2 cellular contexts compared by ENCODE assay signal in the genomic region with DNA sequence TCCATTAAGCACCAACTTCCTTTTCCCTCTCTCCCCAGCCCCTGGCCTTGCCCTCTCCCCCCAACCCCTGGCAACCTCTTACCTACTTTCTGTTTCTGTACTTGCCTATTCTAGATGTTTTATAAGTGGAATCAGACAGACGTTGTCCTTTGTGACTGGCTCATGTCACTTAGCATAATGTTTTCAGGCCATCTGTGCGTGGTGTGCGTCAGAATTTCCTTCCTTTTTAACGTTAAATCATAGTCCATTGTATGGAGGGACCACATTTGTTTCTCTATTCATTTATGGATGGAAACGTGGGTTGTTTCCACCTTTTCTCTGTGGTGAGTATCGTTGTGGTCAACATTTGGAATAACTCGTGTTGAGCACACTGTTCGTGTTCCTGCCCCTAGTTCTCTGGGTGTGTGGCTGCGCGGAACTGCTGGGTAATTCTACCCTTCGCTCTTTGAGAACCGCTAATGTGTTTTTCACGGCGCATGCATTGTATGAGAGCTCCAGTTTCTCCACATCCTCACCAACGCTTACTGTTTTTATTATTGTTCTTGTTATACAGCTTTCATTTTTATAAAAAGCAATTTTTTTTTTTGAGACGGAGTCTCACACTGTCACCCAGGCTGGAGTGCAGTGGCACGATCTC.
TF ChIP-seq lines count a peak whose summit lies in the region.

No MANE protein-coding gene starts in this region.

TF ChIP-seq in HepG2, 621 proteins besides CTCF, POLR2A, EP300 and RAD21:
- TF ChIP-seq, protein P1, sequence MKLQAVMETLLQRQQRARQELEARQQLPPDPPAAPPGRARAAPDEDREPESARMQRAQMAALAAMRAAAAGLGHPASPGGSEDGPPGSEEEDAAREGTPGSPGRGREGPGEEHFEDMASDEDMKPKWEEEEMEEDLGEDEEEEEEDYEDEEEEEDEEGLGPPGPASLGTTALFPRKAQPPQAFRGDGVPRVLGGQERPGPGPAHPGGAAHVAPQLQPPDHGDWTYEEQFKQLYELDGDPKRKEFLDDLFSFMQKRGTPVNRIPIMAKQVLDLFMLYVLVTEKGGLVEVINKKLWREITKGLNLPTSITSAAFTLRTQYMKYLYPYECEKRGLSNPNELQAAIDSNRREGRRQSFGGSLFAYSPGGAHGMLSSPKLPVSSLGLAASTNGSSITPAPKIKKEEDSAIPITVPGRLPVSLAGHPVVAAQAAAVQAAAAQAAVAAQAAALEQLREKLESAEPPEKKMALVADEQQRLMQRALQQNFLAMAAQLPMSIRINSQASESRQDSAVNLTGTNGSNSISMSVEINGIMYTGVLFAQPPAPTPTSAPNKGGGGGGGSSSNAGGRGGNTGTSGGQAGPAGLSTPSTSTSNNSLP (IDR thresholded peaks at IDR 0.05; ENCODE audit: low read depth, low read length), result no peak
- no peak for TF ChIP-seq TARDBP (CRISPR knock-in tag; IDR thresholded peaks at IDR 0.05)
- TF ChIP-seq CHCHD3 (CRISPR knock-in tag; IDR thresholded peaks at IDR 0.05), result no peak
- TF ChIP-seq, protein P2, sequence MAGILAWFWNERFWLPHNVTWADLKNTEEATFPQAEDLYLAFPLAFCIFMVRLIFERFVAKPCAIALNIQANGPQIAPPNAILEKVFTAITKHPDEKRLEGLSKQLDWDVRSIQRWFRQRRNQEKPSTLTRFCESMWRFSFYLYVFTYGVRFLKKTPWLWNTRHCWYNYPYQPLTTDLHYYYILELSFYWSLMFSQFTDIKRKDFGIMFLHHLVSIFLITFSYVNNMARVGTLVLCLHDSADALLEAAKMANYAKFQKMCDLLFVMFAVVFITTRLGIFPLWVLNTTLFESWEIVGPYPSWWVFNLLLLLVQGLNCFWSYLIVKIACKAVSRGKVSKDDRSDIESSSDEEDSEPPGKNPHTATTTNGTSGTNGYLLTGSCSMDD (CRISPR knock-in tag; IDR thresholded peaks at IDR 0.05), result no peak
- TF ChIP-seq MIER3 (CRISPR knock-in tag; IDR thresholded peaks at IDR 0.05; ENCODE audit: borderline replicate concordance), result no peak
- TF ChIP-seq, protein P3, sequence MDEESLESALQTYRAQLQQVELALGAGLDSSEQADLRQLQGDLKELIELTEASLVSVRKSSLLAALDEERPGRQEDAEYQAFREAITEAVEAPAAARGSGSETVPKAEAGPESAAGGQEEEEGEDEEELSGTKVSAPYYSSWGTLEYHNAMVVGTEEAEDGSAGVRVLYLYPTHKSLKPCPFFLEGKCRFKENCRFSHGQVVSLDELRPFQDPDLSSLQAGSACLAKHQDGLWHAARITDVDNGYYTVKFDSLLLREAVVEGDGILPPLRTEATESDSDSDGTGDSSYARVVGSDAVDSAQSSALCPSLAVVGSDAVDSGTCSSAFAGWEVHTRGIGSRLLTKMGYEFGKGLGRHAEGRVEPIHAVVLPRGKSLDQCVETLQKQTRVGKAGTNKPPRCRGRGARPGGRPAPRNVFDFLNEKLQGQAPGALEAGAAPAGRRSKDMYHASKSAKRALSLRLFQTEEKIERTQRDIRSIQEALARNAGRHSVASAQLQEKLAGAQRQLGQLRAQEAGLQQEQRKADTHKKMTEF (CRISPR knock-in tag; IDR thresholded peaks at IDR 0.05), result no peak
- no peak for TF ChIP-seq ZNF3 (CRISPR knock-in tag; IDR thresholded peaks at IDR 0.05)
- TF ChIP-seq ZNF883 (CRISPR knock-in tag; IDR thresholded peaks at IDR 0.05; ENCODE audit: not compliant biosample characterization), result no peak
- no peak for TF ChIP-seq STAT5B (CRISPR knock-in tag; IDR thresholded peaks at IDR 0.05)
- no peak for TF ChIP-seq SOX13 (IDR thresholded peaks at IDR 0.05)
- no peak for TF ChIP-seq SOX13 (CRISPR knock-in tag; conservative IDR thresholded peaks at IDR 0.05 in 1 of 2, IDR thresholded peaks at IDR 0.05 in 1 of 2)
- TF ChIP-seq, protein P4, sequence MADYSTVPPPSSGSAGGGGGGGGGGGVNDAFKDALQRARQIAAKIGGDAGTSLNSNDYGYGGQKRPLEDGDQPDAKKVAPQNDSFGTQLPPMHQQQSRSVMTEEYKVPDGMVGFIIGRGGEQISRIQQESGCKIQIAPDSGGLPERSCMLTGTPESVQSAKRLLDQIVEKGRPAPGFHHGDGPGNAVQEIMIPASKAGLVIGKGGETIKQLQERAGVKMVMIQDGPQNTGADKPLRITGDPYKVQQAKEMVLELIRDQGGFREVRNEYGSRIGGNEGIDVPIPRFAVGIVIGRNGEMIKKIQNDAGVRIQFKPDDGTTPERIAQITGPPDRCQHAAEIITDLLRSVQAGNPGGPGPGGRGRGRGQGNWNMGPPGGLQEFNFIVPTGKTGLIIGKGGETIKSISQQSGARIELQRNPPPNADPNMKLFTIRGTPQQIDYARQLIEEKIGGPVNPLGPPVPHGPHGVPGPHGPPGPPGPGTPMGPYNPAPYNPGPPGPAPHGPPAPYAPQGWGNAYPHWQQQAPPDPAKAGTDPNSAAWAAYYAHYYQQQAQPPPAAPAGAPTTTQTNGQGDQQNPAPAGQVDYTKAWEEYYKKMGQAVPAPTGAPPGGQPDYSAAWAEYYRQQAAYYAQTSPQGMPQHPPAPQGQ (CRISPR knock-in tag; IDR thresholded peaks at IDR 0.05; ENCODE audit: borderline replicate concordance), result no peak

TF ChIP-seq in endothelial cell of umbilical vein, 7 proteins besides CTCF, POLR2A, EP300 and RAD21:
- TF ChIP-seq GATA2 (IDR thresholded peaks at IDR 0.05; ENCODE audit: insufficient read depth, insufficient read length, low read depth, low read length), result no peak
- TF ChIP-seq JUN (IDR thresholded peaks at IDR 0.05; ENCODE audit: borderline replicate concordance, insufficient read depth, insufficient read length, low read depth), result no peak
- TF ChIP-seq, protein P5, sequence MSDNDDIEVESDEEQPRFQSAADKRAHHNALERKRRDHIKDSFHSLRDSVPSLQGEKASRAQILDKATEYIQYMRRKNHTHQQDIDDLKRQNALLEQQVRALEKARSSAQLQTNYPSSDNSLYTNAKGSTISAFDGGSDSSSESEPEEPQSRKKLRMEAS (IDR thresholded peaks at IDR 0.05; ENCODE audit: insufficient read depth, insufficient read length), result no peak
- TF ChIP-seq EZH2 (IDR thresholded peaks at IDR 0.05; ENCODE audit: borderline replicate concordance, low read depth, low read length, severe bottlenecking), result no peak
- TF ChIP-seq MYC (IDR thresholded peaks at IDR 0.05; ENCODE audit: low read depth, low read length), result no peak
- TF ChIP-seq POLR2AphosphoS5 (IDR thresholded peaks at IDR 0.05; ENCODE audit: insufficient read depth, low read depth, low read length), result no peak
- TF ChIP-seq FOS (IDR thresholded peaks at IDR 0.05; ENCODE audit: borderline replicate concordance, insufficient read depth, low read length), result no peak
